ENCODE assay signal across 10 cellular contexts in genomic region chr12:129531004-129531403, GRCh38.
DNase-seq lines count a peak whose midpoint lies in the region; ATAC-seq and TF ChIP-seq lines count a peak whose summit lies in the region.
"Had no signal": no experiment of that assay in that cellular context is flagged by ENCODE, and none has a peak within 500 bp of the region (broad histone marks: within the 10 kb centered on the region; RNA-seq: fewer than 3 reads in every experiment).

No MANE protein-coding gene starts in this region.

- no peak overlapping the region for H3K4me3 ChIP-seq in transverse colon

- H3K4me1 ChIP-seq in transverse colon = peaks cover 0 to 14% (median 2%) of the 10 kb centered on the region in 4 donors

- no peak for TF ChIP-seq EP300 in transverse colon (IDR thresholded peaks at IDR 0.05; ENCODE audit: low read depth)

- no peaks in the 10 kb centered on the region for H3K36me3 ChIP-seq in transverse colon

- no peak for TF ChIP-seq POLR2A in transverse colon (IDR thresholded peaks at IDR 0.05)

- ATAC-seq in GM19328 (IDR thresholded peaks at IDR 0.05; ENCODE audit: unreplicated experiment) = no peak
- no peak for ATAC-seq in GM18868 (IDR thresholded peaks at IDR 0.05; ENCODE audit: unreplicated experiment)

- intact Hi-C loops in transverse colon (cut with DNase I; ENCODE audit: low total_unique reads) = no loop called here

- no peaks in the 10 kb centered on the region for H3K9me3 ChIP-seq in transverse colon

- in situ Hi-C loops in transverse colon (cut with MboI; ENCODE audit: low pct_ligation_motif_present in 1 of 4, low pct_unique_long_range_greater_than_20kb in 1 of 4, low sequenced_read_pairs in 3 of 4) = no loop called here

- peak overlapping the region in 3 of 4 donors; percentile 27 to 69 (median 45) for H3K27ac ChIP-seq in transverse colon

- no peaks in the 10 kb centered on the region for H3K27me3 ChIP-seq in transverse colon

- DNase-seq in NCI-H82 (lab: John Stamatoyannopoulos, UW) = peak; percentile 1
- no peak for DNase-seq in NCI-H82 treated with DMSO at 0.1 percent for 48 hours (lab: John Stamatoyannopoulos, UW; ENCODE audit: unreplicated experiment)
- peak; percentile 88 for DNase-seq in NCI-H774 (lab: John Stamatoyannopoulos, UW)
- DNase-seq in iPS DF 19.7 (ENCODE audit: low read depth, low spot score) = peak; percentile 23
- DNase-seq in transverse colon = peak; percentile 87
- DNase-seq in stimulated activated CD4-positive, alpha-beta T cell treated with anti-CD3 and anti-CD28 coated beads, Interleukin-4, amount 100 ng/mL, for 1 hour = no peak
- DNase-seq: activated CD4-positive, alpha-beta T cell treated with anti-CD3 and anti-CD28 coated beads, Interleukin-2, amount 50 U/mL, for 4 hours; Kasumi-1 had no signal

- WGBS in transverse colon (ENCODE audit: low coverage in 1 of 2), 2 donors = 30 to 42% methylated on average over 6 to 14 of the region's 14 CpGs

- TF ChIP-seq CTCF in transverse colon (IDR thresholded peaks at IDR 0.05) = no peak

Comparison
In these comparisons a context has a peak if more than half of its experiments do, and no peak if none do; other contexts are left out.
1. DNase-seq: peak in NCI-H82 (single experiment), NCI-H774 (single experiment), iPS DF 19.7 (single experiment) and transverse colon (single experiment); none in NCI-H82 treated with DMSO at 0.1 percent for 48 hours (single experiment) and stimulated activated CD4-positive, alpha-beta T cell treated with anti-CD3 and anti-CD28 coated beads, Interleukin-4, amount 100 ng/mL, for 1 hour (single experiment).